Comparison of ENCODE assay signal across 22 cellular contexts in the genomic region with DNA sequence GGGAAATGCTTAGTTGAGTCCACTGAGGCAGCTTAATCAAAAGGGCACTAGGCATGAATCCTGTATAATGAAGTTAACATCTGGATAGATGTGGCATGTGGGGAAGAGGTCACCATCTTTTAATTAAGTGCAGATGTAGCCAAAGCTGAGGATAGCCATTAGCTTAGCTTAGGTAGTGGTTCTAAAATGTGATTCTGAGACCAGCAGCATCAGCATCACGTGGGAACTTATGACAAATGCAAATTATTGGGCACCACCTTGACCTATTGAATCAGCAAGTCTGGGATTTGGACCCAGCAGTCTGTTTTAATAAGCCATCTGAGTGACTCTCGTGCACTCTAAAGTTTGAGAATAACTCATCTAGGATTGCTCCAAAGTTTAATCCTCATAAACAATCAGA.
DNase-seq lines count a peak whose midpoint lies in the region; ATAC-seq, FAIRE-seq and TF ChIP-seq lines count a peak whose summit lies in the region.
"Had no signal": no experiment of that assay in that cellular context is flagged by ENCODE, and none has a peak within 500 bp of the region (broad histone marks: within the 10 kb centered on the region; RNA-seq: fewer than 3 reads in every experiment).

No MANE protein-coding gene starts in this region.

- H3K36me3 ChIP-seq in SK-N-SH (replicated peaks in 1 of 2; ENCODE audit: control insufficient read depth in 1 of 2, insufficient read depth in 2 of 2, low read length in 1 of 2) (no peaks in the 10 kb centered on the region), adipocyte (ENCODE audit: control insufficient read depth, insufficient read depth, low read length, severe bottlenecking) (no peaks in the 10 kb centered on the region), pancreas (no peaks in the 10 kb centered on the region), mammary epithelial cell (ENCODE audit: insufficient read depth, low read length) (no peaks in the 10 kb centered on the region)
- H3K36me3 ChIP-seq in naive thymus-derived CD4-positive, alpha-beta T cell (ENCODE audit: control insufficient read depth in 2 of 3, insufficient read depth in 3 of 3, low read length in 3 of 3) = no peaks in the 10 kb centered on the region

- no peak for TF ChIP-seq RAD21 in SK-N-SH (IDR thresholded peaks at IDR 0.05; ENCODE audit: low read length)

- H3K4me2 ChIP-seq in SK-N-SH (no peak overlapping the region), mammary epithelial cell (ENCODE audit: insufficient read depth, low read depth, low read length) (no peak overlapping the region)

- H3K79me2 ChIP-seq in SK-N-SH (ENCODE audit: insufficient read depth) (no peaks in the 10 kb centered on the region), mammary epithelial cell (ENCODE audit: insufficient read depth, low read length) (no peaks in the 10 kb centered on the region)

- H3K27me3 ChIP-seq in SK-N-SH (ENCODE audit: insufficient read depth) = no peaks in the 10 kb centered on the region
- no peaks in the 10 kb centered on the region for H3K27me3 ChIP-seq in adipocyte (replicated peaks; ENCODE audit: control insufficient read depth, insufficient read depth, low read length)
- H3K27me3 ChIP-seq in pancreas = no peaks in the 10 kb centered on the region
- H3K27me3 ChIP-seq in naive thymus-derived CD4-positive, alpha-beta T cell (ENCODE audit: control insufficient read depth in 2 of 2, insufficient read depth in 2 of 2, low read length in 2 of 2) = no peaks in the 10 kb centered on the region
- no peaks in the 10 kb centered on the region for H3K27me3 ChIP-seq in mammary epithelial cell (ENCODE audit: insufficient read depth, low read length)

- intact Hi-C loops in sciatic nerve (cut with DNase I) = no loop called here
- intact Hi-C loops in pancreas (cut with DNase I) = no loop called here
- intact Hi-C loops in naive thymus-derived CD4-positive, alpha-beta T cell (cut with micrococcal nuclease) = no loop called here
- intact Hi-C loops in mammary epithelial cell (cut with micrococcal nuclease) = no loop called here

- WGBS in SK-N-SH (ENCODE audit: low lambda C conversion rate) = 19% methylated on average over 2 of the region's 2 CpGs
- 50 to 57% methylated on average over 2 of the region's 2 CpGs for WGBS in pancreas, 2 donors
- 25% methylated on average over 2 of the region's 2 CpGs for WGBS in mammary epithelial cell (ENCODE audit: low coverage, missing lambda C conversion rate)

- H3K27me3 Mint-ChIP-seq in naive thymus-derived CD4-positive, alpha-beta T cell = no peaks in the 10 kb centered on the region
- H3K27me3 Mint-ChIP-seq: CD4-positive, alpha-beta memory T cell had no signal

- H3K4me3 ChIP-seq in SK-N-SH (ENCODE audit: low read depth in 2 of 2, low read length in 1 of 2) = no peak overlapping the region
- H3K4me3 ChIP-seq in adipocyte (ENCODE audit: low read length) = no peak overlapping the region
- no peak overlapping the region for H3K4me3 ChIP-seq in fibroblast of mammary gland (ENCODE audit: control insufficient read depth, low read depth, low read length)
- H3K4me3 ChIP-seq in pancreas = no peak overlapping the region
- H3K4me3 ChIP-seq in naive thymus-derived CD4-positive, alpha-beta T cell (ENCODE audit: low read length) = no peak overlapping the region
- no peak overlapping the region for H3K4me3 ChIP-seq in mammary epithelial cell (replicated peaks in 1 of 3; ENCODE audit: insufficient read depth in 1 of 3, low read depth in 2 of 3, low read length in 3 of 3)

- TF ChIP-seq EP300 in SK-N-SH (IDR thresholded peaks at IDR 0.05; ENCODE audit: borderline replicate concordance in 1 of 2, low read depth in 1 of 2, low read length in 1 of 2) = no peak

- POLR2A ChIA-PET in SK-N-SH (lab: Yijun Ruan, JAX) = no interaction called here
- POLR2A ChIA-PET in naive thymus-derived CD4-positive, alpha-beta T cell (lab: Charles Lee) = no interaction called here

- H2AFZ ChIP-seq in SK-N-SH (ENCODE audit: low read depth) (no peak overlapping the region), mammary epithelial cell (ENCODE audit: low read depth, low read length) (no peak overlapping the region)

- CTCF ChIA-PET in SK-N-SH (lab: Yijun Ruan, JAX) = no interaction called here
- CTCF ChIA-PET in naive thymus-derived CD4-positive, alpha-beta T cell (lab: Charles Lee) = no interaction called here
- CTCF ChIA-PET in mammary epithelial cell (lab: Charles Lee; ENCODE audit: low non-redundant PET) = no interaction called here

- DNase-seq in SK-N-SH (no peak), adipocyte (ENCODE audit: low read depth) (peak; percentile 19), fibroblast of mammary gland (ENCODE audit: low read depth) (peak; percentile 60), sciatic nerve (ENCODE audit: low spot score) (no peak), pancreas (no peak), mammary epithelial cell (no peak)
- DNase-seq in naive thymus-derived CD4-positive, alpha-beta T cell = no peak
- DNase-seq: C1 segment of cervical spinal cord; Calu3; CD4-positive, alpha-beta memory T cell; COR-L47; DMS53; DMS79 treated with DMSO at 0.1 percent for 48 hours; GF-D8; H7; HCEC 1CT had no signal

- no peak overlapping the region for H3K4me3 Mint-ChIP-seq in naive thymus-derived CD4-positive, alpha-beta T cell
- H3K4me3 Mint-ChIP-seq: CD4-positive, alpha-beta memory T cell had no signal

- ATAC-seq in SK-N-SH treated with all-trans-retinoic acid at 6 μM for 48 hours (no peak), sciatic nerve (peak; percentile 15), pancreas (no peak)
- no peak for ATAC-seq in naive thymus-derived CD4-positive, alpha-beta T cell

- FAIRE-seq in pancreas (lab: Jason Lieb, UNC) = no peak
- FAIRE-seq: A204.1, GM12891, GM18507, H1 had no signal

- H3F3A ChIP-seq in SK-N-SH (replicated peaks; ENCODE audit: insufficient read depth) = no peaks in the 10 kb centered on the region

- in situ Hi-C loops in mammary epithelial cell (cut with MboI; ENCODE audit: low sequenced_read_pairs in 2 of 2) = no loop called here

- H3K9me2 ChIP-seq in SK-N-SH = no peaks in the 10 kb centered on the region

- H3K27ac ChIP-seq in SK-N-SH (ENCODE audit: low read depth in 2 of 2, low read length in 1 of 2) (no peak overlapping the region), pancreas (no peak overlapping the region), mammary epithelial cell (ENCODE audit: insufficient read depth, low read depth, low read length) (no peak overlapping the region)
- no peak overlapping the region for H3K27ac ChIP-seq in naive thymus-derived CD4-positive, alpha-beta T cell (ENCODE audit: low read depth, low read length)
- H3K27ac ChIP-seq: 22Rv1 had no signal

- peaks cover 0 to 8% (median 2%) of the 10 kb centered on the region in 11 donors for H3K9me3 Mint-ChIP-seq in naive thymus-derived CD4-positive, alpha-beta T cell

- H3K27ac Mint-ChIP-seq in naive thymus-derived CD4-positive, alpha-beta T cell = no peak overlapping the region
- H3K27ac Mint-ChIP-seq: CD4-positive, alpha-beta memory T cell had no signal

- no peaks in the 10 kb centered on the region for H3K4me1 Mint-ChIP-seq in naive thymus-derived CD4-positive, alpha-beta T cell
- H3K4me1 Mint-ChIP-seq: CD4-positive, alpha-beta memory T cell had no signal

- H3K4me1 ChIP-seq in SK-N-SH (ENCODE audit: control insufficient read depth in 1 of 2, insufficient read depth in 2 of 2, low read depth in 1 of 2, low read length in 1 of 2) (no peaks in the 10 kb centered on the region; a peak in 2 of 4 replicates), adipocyte (ENCODE audit: control insufficient read depth, insufficient read depth, low read length) (peaks cover 22% of the 10 kb centered on the region), pancreas (no peaks in the 10 kb centered on the region), mammary epithelial cell (ENCODE audit: insufficient read depth, low read length) (no peaks in the 10 kb centered on the region)
- H3K4me1 ChIP-seq in naive thymus-derived CD4-positive, alpha-beta T cell (ENCODE audit: control insufficient read depth in 2 of 2, insufficient read depth in 2 of 2, low read length in 2 of 2) = no peaks in the 10 kb centered on the region

- no peaks in the 10 kb centered on the region for H3K36me3 Mint-ChIP-seq in naive thymus-derived CD4-positive, alpha-beta T cell
- H3K36me3 Mint-ChIP-seq: CD4-positive, alpha-beta memory T cell had no signal

- no TSS peak for BruUV-seq in mammary epithelial cell (replicated peaks; lab: Mats Ljungman, UMichigan)

- no peaks in the 10 kb centered on the region for H4K20me1 ChIP-seq in SK-N-SH (ENCODE audit: insufficient read depth)
- H4K20me1 ChIP-seq in mammary epithelial cell (ENCODE audit: insufficient read depth, low read length) = no peaks in the 10 kb centered on the region

- TF ChIP-seq CTCF in SK-N-SH (IDR thresholded peaks at IDR 0.05) (no peak), fibroblast of mammary gland (conservative IDR thresholded peaks at IDR 0.05; ENCODE audit: control insufficient read depth, insufficient read depth, low read depth, low read length) (no peak), pancreas (IDR thresholded peaks at IDR 0.05) (no peak), mammary epithelial cell (conservative IDR thresholded peaks at IDR 0.05 in 1 of 2, IDR thresholded peaks at IDR 0.05 in 1 of 2; ENCODE audit: extremely low read depth in 1 of 2, insufficient read depth in 1 of 2, low read depth in 1 of 2, low read length in 2 of 2) (no peak)

- H3K9me3 ChIP-seq in SK-N-SH (no peaks in the 10 kb centered on the region), adipocyte (ENCODE audit: control insufficient read depth, low read length) (no peaks in the 10 kb centered on the region), pancreas (no peaks in the 10 kb centered on the region), mammary epithelial cell (replicated peaks; ENCODE audit: insufficient read depth, low read length) (no peaks in the 10 kb centered on the region)
- H3K9me3 ChIP-seq in naive thymus-derived CD4-positive, alpha-beta T cell (ENCODE audit: control insufficient read depth in 2 of 3, low read length in 3 of 3) = no peaks in the 10 kb centered on the region

- dilution Hi-C loops in mammary epithelial cell (cut with HindIII; ENCODE audit: low sequenced_read_pairs) = no loop called here

- no peak overlapping the region for H3K9ac ChIP-seq in SK-N-SH
- H3K9ac ChIP-seq in adipocyte (ENCODE audit: low read length) = no peak overlapping the region
- H3K9ac ChIP-seq in mammary epithelial cell (ENCODE audit: insufficient read depth, low read length) = no peak overlapping the region

TF ChIP-seq in SK-N-SH, 30 proteins besides CTCF, POLR2A, EP300 and RAD21 (continues in another document):
- TF ChIP-seq, protein P1, sequence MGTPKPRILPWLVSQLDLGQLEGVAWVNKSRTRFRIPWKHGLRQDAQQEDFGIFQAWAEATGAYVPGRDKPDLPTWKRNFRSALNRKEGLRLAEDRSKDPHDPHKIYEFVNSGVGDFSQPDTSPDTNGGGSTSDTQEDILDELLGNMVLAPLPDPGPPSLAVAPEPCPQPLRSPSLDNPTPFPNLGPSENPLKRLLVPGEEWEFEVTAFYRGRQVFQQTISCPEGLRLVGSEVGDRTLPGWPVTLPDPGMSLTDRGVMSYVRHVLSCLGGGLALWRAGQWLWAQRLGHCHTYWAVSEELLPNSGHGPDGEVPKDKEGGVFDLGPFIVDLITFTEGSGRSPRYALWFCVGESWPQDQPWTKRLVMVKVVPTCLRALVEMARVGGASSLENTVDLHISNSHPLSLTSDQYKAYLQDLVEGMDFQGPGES (IDR thresholded peaks at IDR 0.05; ENCODE audit: low read depth, low read length) = no peak

Comparison
In these comparisons a context has a peak if more than half of its experiments do, and no peak if none do; other contexts are left out.
1. DNase-seq: peak in adipocyte (single experiment) and fibroblast of mammary gland (single experiment); none in SK-N-SH (single experiment), sciatic nerve (single experiment), pancreas (0 of 6), naive thymus-derived CD4-positive, alpha-beta T cell (0 of 9) and mammary epithelial cell (single experiment).